8 cellular contexts compared by ENCODE assay signal in genomic region chr7:22726849-22727792, GRCh38. TPM values are rescaled to one million over a fixed set of nuclear protein-coding genes. Genes with fewer than 3 reads are reported as not detected.
A peak's percentile ranks its signal among the peaks of the same experiment; 100 is the strongest.
DNase-seq lines count a peak whose midpoint lies in the region; TF ChIP-seq lines count a peak whose summit lies in the region.

Gene IL6, plus strand, starts transcription at chr7:22727200. Its CDS starts 63 bp downstream, at chr7:22727263.

- H3K27me3 Mint-ChIP-seq in Caco-2 (ENCODE audit: insufficient read depth, unreplicated experiment): no peaks in the 10 kb centered on the region
- H3K27me3 Mint-ChIP-seq in chondrocyte (ENCODE audit: low read depth): no peaks in the 10 kb centered on the region

- POLR2A ChIA-PET in Caco-2 (lab: Charles Lee): interaction anchor here (0.6 to 0.9 kb wide), 3 partner anchors 59 to 165 kb away, joined by 3 read pairs; no protein-coding TSS in a partner anchor

- CTCF ChIA-PET in Caco-2 (lab: Charles Lee): interaction anchor here (0.6 to 5.3 kb wide), 7 partner anchors 9 to 328 kb away, joined by 3 to 95 read pairs (median 4); no protein-coding TSS in a partner anchor

- peaks cover 13% of the 10 kb centered on the region for H3K4me1 Mint-ChIP-seq in Caco-2 (ENCODE audit: low read depth, unreplicated experiment)
- peaks cover 65% of the 10 kb centered on the region for H3K4me1 Mint-ChIP-seq in chondrocyte (ENCODE audit: low read depth)

- H3K4me1 ChIP-seq in Caco-2 (peaks cover 16% of the 10 kb centered on the region), KMS-11 (ENCODE audit: low read depth, poor library complexity, severe bottlenecking) (peaks cover 50% of the 10 kb centered on the region)

- H3K27ac Mint-ChIP-seq in Caco-2 (ENCODE audit: unreplicated experiment) (peak within 1 kb of the TSS; percentile 46), chondrocyte (ENCODE audit: unreplicated experiment) (peak within 1 kb of the TSS; percentile 92)

- H3K79me2 ChIP-seq in KMS-11 (ENCODE audit: insufficient read depth, low read depth): no peaks in the 10 kb centered on the region

- H3K27me3 ChIP-seq in Caco-2 (replicated peaks; ENCODE audit: control insufficient read depth, insufficient read depth, low read length) (no peaks in the 10 kb centered on the region), KMS-11 (ENCODE audit: insufficient read depth, low read depth) (no peaks in the 10 kb centered on the region; the same call in 1 of the 2 replicates)

- no peak for TF ChIP-seq CTCF in Caco-2 (IDR thresholded peaks at IDR 0.05; ENCODE audit: insufficient read depth in 1 of 2, low read depth in 1 of 2, low read length in 1 of 2, severe bottlenecking in 1 of 2, unreplicated experiment in 1 of 2)
- TF ChIP-seq CTCF in KMS-11 (conservative IDR thresholded peaks at IDR 0.05; ENCODE audit: low read depth, low read length): no peak
- no peak for TF ChIP-seq CTCF in chondrocyte (IDR thresholded peaks at IDR 0.05)

- H3K4me3 Mint-ChIP-seq in Caco-2 (ENCODE audit: unreplicated experiment) (no peak within 1 kb of the TSS), chondrocyte (ENCODE audit: unreplicated experiment) (peak within 1 kb of the TSS; percentile 52)

- H3K36me3 Mint-ChIP-seq in Caco-2 (ENCODE audit: insufficient read depth, unreplicated experiment) (no peaks in the 10 kb centered on the region), chondrocyte (ENCODE audit: low read depth) (no peaks in the 10 kb centered on the region)

- DNase-seq in Caco-2 (no peak), SHP77 treated with DMSO at 0.1 percent for 48 hours (lab: John Stamatoyannopoulos, UW) (peak; percentile 58), chondrocyte (ENCODE audit: low spot score) (peak; percentile 97), kidney glomerular epithelial cell (lab: John Stamatoyannopoulos, UW) (peak; percentile 98), smooth muscle cell of the brain vasculature (ENCODE audit: low read depth, low spot score) (peak; percentile 77), NCI-H2081 treated with DMSO at 0.1 percent for 48 hours (lab: John Stamatoyannopoulos, UW) (no peak), middle frontal gyrus (ENCODE audit: extremely low spot score, low spot score) (no peak)

- H3K4me3 ChIP-seq in Caco-2 (ENCODE audit: low read depth, low read length): no peak within 1 kb of the TSS
- no peak within 1 kb of the TSS for H3K4me3 ChIP-seq in KMS-11 (IDR thresholded peaks at IDR 0.05; ENCODE audit: insufficient read depth, low read depth, low read length)

- no peaks in the 10 kb centered on the region for H4K20me1 ChIP-seq in KMS-11 (ENCODE audit: insufficient read depth)

- BruUV-seq in Caco-2 (replicated peaks; lab: Mats Ljungman, UMichigan): no TSS peak

- no peaks in the 10 kb centered on the region for H3K36me3 ChIP-seq in Caco-2 (ENCODE audit: control insufficient read depth, insufficient read depth, low read length)
- no peaks in the 10 kb centered on the region for H3K36me3 ChIP-seq in KMS-11 (ENCODE audit: insufficient read depth)

- H3K27ac ChIP-seq in KMS-11: no peak within 1 kb of the TSS

- H3K9me3 ChIP-seq in Caco-2: no peaks in the 10 kb centered on the region

- no peak within 1 kb of the TSS for H3K9ac ChIP-seq in KMS-11

- H3K4me2 ChIP-seq in KMS-11: peak within 1 kb of the TSS; percentile 59

- no peaks in the 10 kb centered on the region for H3K9me3 Mint-ChIP-seq in Caco-2 (ENCODE audit: unreplicated experiment)
- no peaks in the 10 kb centered on the region for H3K9me3 Mint-ChIP-seq in chondrocyte (ENCODE audit: low read depth)

- intact Hi-C loops in Caco-2 (cut with micrococcal nuclease; ENCODE audit: unreplicated experiment): loop anchor here (1.0 to 5.0 kb wide), 4 partner anchors 55 to 167 kb away; no protein-coding TSS in a partner anchor

- H2AFZ ChIP-seq in KMS-11 (ENCODE audit: low read depth): peak within 1 kb of the TSS; percentile 19; the same call in 1 of the 2 replicates

RNA-seq across cellular contexts. Expression of gene IL6, which starts in this region (rescaled TPM):
- total RNA-seq in Caco-2 (2022) (not detected in 2 replicates), chondrocyte (0.45 to 0.82 TPM in 2 of 3 replicates, not detected in the other)

Comparison
In these comparisons a context has a peak if more than half of its experiments do, and no peak if none do; other contexts are left out.
1. Peak in DNase-seq in chondrocyte; RNA of the gene not detected or under 1 TPM.
2. DNase-seq: peak in SHP77 treated with DMSO at 0.1 percent for 48 hours (single experiment), kidney glomerular epithelial cell (single experiment) and smooth muscle cell of the brain vasculature (single experiment); none in Caco-2 (0 of 2), NCI-H2081 treated with DMSO at 0.1 percent for 48 hours (single experiment) and middle frontal gyrus (single experiment).